Comparison of ENCODE assay signal across 8 cellular contexts in genomic region chr2:173962036-173962435, GRCh38. TPM values are rescaled to one million over a fixed set of nuclear protein-coding genes. Genes with fewer than 3 reads are reported as not detected.
A peak's percentile ranks its signal among the peaks of the same experiment; 100 is the strongest.
DNase-seq lines count a peak whose midpoint lies in the region; ATAC-seq, FAIRE-seq and TF ChIP-seq lines count a peak whose summit lies in the region.

No MANE protein-coding gene starts in this region.

- CTCF ChIA-PET in GM12878 (lab: Yijun Ruan, JAX) = interaction anchor here (1.0 to 2.1 kb wide), 3 partner anchors 10 to 64 kb away, joined by 3 to 11 read pairs (median 3); no protein-coding TSS in a partner anchor

- no peaks in the 10 kb centered on the region for H4K20me1 ChIP-seq in GM12878 (ENCODE audit: control insufficient read depth, insufficient read depth)

- H3K9me3 ChIP-seq in HUES64 (ENCODE audit: insufficient read depth, low read depth, low read length) (0 out of 2 replicates have a peak, but pooled peaks cover 2% of the 10 kb centered on the region), GM12878 (replicated peaks; ENCODE audit: control insufficient read depth, insufficient read depth, low read length) (no peaks in the 10 kb centered on the region), muscle layer of duodenum (ENCODE audit: control insufficient read depth in 1 of 2, low read length in 2 of 2) (peaks cover 0 to 5% of the 10 kb centered on the region in 2 donors)

- no peaks in the 10 kb centered on the region for H3K27me3 ChIP-seq in HUES64 (ENCODE audit: insufficient read depth, low read length)
- no peaks in the 10 kb centered on the region for H3K27me3 ChIP-seq in GM12878 (replicated peaks in 1 of 2; ENCODE audit: control insufficient read depth in 2 of 2, insufficient read depth in 2 of 2, low read length in 1 of 2)
- no peaks in the 10 kb centered on the region for H3K27me3 ChIP-seq in muscle layer of duodenum (ENCODE audit: low read depth, low read length)

- no peak overlapping the region for H2AFZ ChIP-seq in GM12878 (ENCODE audit: control insufficient read depth, low read depth, low read length)

- ATAC-seq in GM12878 (no peak), HG03095 (IDR thresholded peaks at IDR 0.05; ENCODE audit: unreplicated experiment) (no peak), GM21528 (IDR thresholded peaks at IDR 0.05; ENCODE audit: low FRiP score, unreplicated experiment) (no peak)

- peak overlapping the region; percentile 85 for H3K4me2 ChIP-seq in GM12878 (ENCODE audit: control insufficient read depth, insufficient read depth)

- TF ChIP-seq CTCF in GM12878 (IDR thresholded peaks at IDR 0.05 in 2 of 3, conservative IDR thresholded peaks at IDR 0.05 in 1 of 3; ENCODE audit: control insufficient read depth in 2 of 3, extremely low read depth in 1 of 3, insufficient read depth in 1 of 3, low read depth in 3 of 3, low read length in 3 of 3) = no peak

- intact Hi-C loops in GM12878 (cut with micrococcal nuclease; ENCODE audit: unreplicated experiment) = loop anchor here (2.0 to 10.0 kb wide), 3 partner anchors 63 to 633 kb away; partner anchors contain the start of genes OLA1 and WIPF1

- H3K9ac ChIP-seq in HUES64 (ENCODE audit: low read depth, low read length) (peak overlapping the region; percentile 92; the same call in 1 of the 2 replicates), GM12878 (ENCODE audit: control insufficient read depth, insufficient read depth, low read length) (peak overlapping the region; percentile 93)

- POLR2A ChIA-PET in GM12878 (lab: Charles Lee) = interaction anchor here (0.6 to 2.6 kb wide), 7 partner anchors 9 to 22 kb away, joined by 3 to 12 read pairs (median 4); no protein-coding TSS in a partner anchor

- TF ChIP-seq POLR2A in GM12878 (IDR thresholded peaks at IDR 0.05; ENCODE audit: low read depth, low read length) = no peak

- H3K4me3 ChIP-seq in HUES64 (ENCODE audit: low read length) (peak overlapping the region; percentile 89), GM12878 (peak overlapping the region; percentile 76), muscle layer of duodenum (ENCODE audit: low read depth in 1 of 2, low read length in 2 of 2) (peak overlapping the region; percentile 87 to 93)

- peak; percentile 32 for DNase-seq in CD1c-positive myeloid dendritic cell (ENCODE audit: extremely low spot score)
- DNase-seq in GM12878 (ENCODE audit: low read depth, low spot score) = no peak
- no peak for DNase-seq in activated CD8-positive, alpha-beta memory T cell treated with anti-CD3 and anti-CD28 coated beads, Interleukin-2, amount 50 U/mL, for 48 hours
- no peak for DNase-seq in hypothalamus (lab: John Stamatoyannopoulos, UW)

- no TSS peak for BruUV-seq in GM12878 (replicated peaks; lab: Mats Ljungman, UMichigan)

- FAIRE-seq in GM12878 (lab: Jason Lieb, UNC) = no peak

- H3K36me3 ChIP-seq in HUES64 (ENCODE audit: insufficient read depth, low read length) (peaks cover 21% of the 10 kb centered on the region), GM12878 (ENCODE audit: control insufficient read depth in 2 of 2, insufficient read depth in 2 of 2, low read length in 1 of 2) (peaks cover 0 to 6% of the 10 kb centered on the region in 2 experiments; a peak in 1 of 4 replicates), muscle layer of duodenum (ENCODE audit: control insufficient read depth in 1 of 2, insufficient read depth in 2 of 2, low read length in 2 of 2) (peaks cover 0 to 5% of the 10 kb centered on the region in 2 donors)

- in situ Hi-C loops in GM12878 (cut with MboI) = no loop called here

- H3K4me1 ChIP-seq in HUES64 (ENCODE audit: insufficient read depth, low read length) (peaks cover 24% of the 10 kb centered on the region), GM12878 (ENCODE audit: control insufficient read depth, insufficient read depth, low read length) (no peaks in the 10 kb centered on the region; the same call in 1 of the 2 replicates), muscle layer of duodenum (ENCODE audit: control insufficient read depth in 1 of 2, insufficient read depth in 2 of 2, low read length in 2 of 2) (peaks cover 16 to 46% of the 10 kb centered on the region in 2 donors)

- no peak for TF ChIP-seq RAD21 in GM12878 (IDR thresholded peaks at IDR 0.05; ENCODE audit: insufficient read depth, low read depth, low read length)

- TF ChIP-seq EP300 in GM12878 (IDR thresholded peaks at IDR 0.05; ENCODE audit: borderline replicate concordance in 1 of 2, control insufficient read depth in 1 of 2, low read depth in 2 of 2, low read length in 2 of 2) = no peak

- H3K79me2 ChIP-seq in GM12878 (ENCODE audit: control insufficient read depth, insufficient read depth, low read length) = peaks cover 90% of the 10 kb centered on the region

- 84% methylated on average over 1 of the region's 1 CpG for WGBS in HUES64
- WGBS in GM12878 (ENCODE audit: insufficient coverage, insufficient replicate concordance, low lambda C conversion rate, missing lambda C conversion rate) = 0% methylated on average over 1 of the region's 1 CpG

- RAD21 ChIA-PET in GM12878 (lab: Charles Lee; ENCODE audit: unreplicated experiment) = interaction anchor here (0.8 to 1.9 kb wide), 6 partner anchors 16 to 379 kb away, joined by 3 to 5 read pairs (median 4); no protein-coding TSS in a partner anchor

- SMC1A ChIA-PET in GM12878 (lab: Charles Lee; ENCODE audit: uncharacterized antibody, unreplicated experiment) = interaction anchor here (0.8 to 2.7 kb wide), 13 partner anchors 9 to 379 kb away, joined by 3 to 11 read pairs (median 4); no protein-coding TSS in a partner anchor

- H3K27ac ChIP-seq in HUES64 (ENCODE audit: low read depth, low read length) (no peak overlapping the region), GM12878 (ENCODE audit: control insufficient read depth, insufficient read depth) (peak overlapping the region; percentile 97; the same call in 1 of the 2 replicates), muscle layer of duodenum (ENCODE audit: low read length) (peak overlapping the region; percentile 88)

TF ChIP-seq in GM12878, 131 proteins besides CTCF, POLR2A, EP300 and RAD21:
- TF ChIP-seq PML (IDR thresholded peaks at IDR 0.05; ENCODE audit: low read length) = 0 out of 2 replicates have a peak, but pooled peaks have one; percentile 1
- no peak for TF ChIP-seq FOS (IDR thresholded peaks at IDR 0.05; ENCODE audit: borderline replicate concordance, extremely low read depth, insufficient read length)

RNA-seq across cellular contexts. Expression of gene SP3, which starts 3.1 kb away (rescaled TPM):
- 63.6 TPM for polyA plus RNA-seq in HUES64 (2013, experiment 1 of 2)
- polyA plus RNA-seq in HUES64 (2013, experiment 2 of 2) = 62.4 TPM
- 171 and 179 TPM in 2 replicates for total RNA-seq in GM12878 (2013; cell fraction: nucleolus; rRNA removed)
- total RNA-seq in GM12878 (2014; rRNA removed) = 81.8 and 82.6 TPM in 2 replicates
- total RNA-seq in GM12878 (2014; rRNA removed; fragmentation: Illumina TruSeq; extraction: Trizol) = 85.2 and 87.6 TPM in 2 replicates
- 70.7 and 74.8 TPM in 2 replicates for total RNA-seq in GM12878 (2021)
- polyA plus RNA-seq in GM12878 (2011; ENCODE audit: low read depth) = 17.5 TPM
- 71.0 and 94.6 TPM in 2 replicates for polyA plus RNA-seq in GM12878 (2011; rRNA removed)
- polyA plus RNA-seq in GM12878 (2011; cell fraction: cytosol; rRNA removed) = 31.1 and 34.6 TPM in 2 replicates
- polyA plus RNA-seq in GM12878 (2011; cell fraction: nucleus; rRNA removed) = 36.5 and 43.8 TPM in 2 replicates
- 19.5 and 25.2 TPM in 2 replicates for polyA plus RNA-seq in GM12878 (2012)
- 62.3 and 80.9 TPM in 2 replicates for polyA plus RNA-seq in GM12878 (2014; fragmentation: Illumina TruSeq; extraction: Trizol)
- polyA plus RNA-seq in GM12878 (2014; fragmentation: Nextera tagmentation; extraction: Ambion mirVana) = 10 to 100 TPM in 1 of 2 experiments, 1 to 10 TPM in 1; 9.9 to 12.2 TPM
- 42.4 TPM in 2 replicates for polyA plus RNA-seq in GM12878 (2014; rRNA removed)
- 10 to 100 TPM; 35.8 to 36.2 TPM for polyA plus RNA-seq in GM12878 (2016; fragmentation: Nextera tagmentation; extraction: Ambion mirVana)
- 114 and 144 TPM in 2 replicates for polyA minus RNA-seq in GM12878 (2011; rRNA and poly(A)+ RNA removed)
- 35.6 and 37.4 TPM in 2 replicates for polyA minus RNA-seq in GM12878 (2011; cell fraction: cytosol; rRNA and poly(A)+ RNA removed)
- polyA minus RNA-seq in GM12878 (2011; cell fraction: nucleus; rRNA and poly(A)+ RNA removed) = 87.9 and 121 TPM in 2 replicates
